ENCODE assay signal across 8 cellular contexts in the genomic region with DNA sequence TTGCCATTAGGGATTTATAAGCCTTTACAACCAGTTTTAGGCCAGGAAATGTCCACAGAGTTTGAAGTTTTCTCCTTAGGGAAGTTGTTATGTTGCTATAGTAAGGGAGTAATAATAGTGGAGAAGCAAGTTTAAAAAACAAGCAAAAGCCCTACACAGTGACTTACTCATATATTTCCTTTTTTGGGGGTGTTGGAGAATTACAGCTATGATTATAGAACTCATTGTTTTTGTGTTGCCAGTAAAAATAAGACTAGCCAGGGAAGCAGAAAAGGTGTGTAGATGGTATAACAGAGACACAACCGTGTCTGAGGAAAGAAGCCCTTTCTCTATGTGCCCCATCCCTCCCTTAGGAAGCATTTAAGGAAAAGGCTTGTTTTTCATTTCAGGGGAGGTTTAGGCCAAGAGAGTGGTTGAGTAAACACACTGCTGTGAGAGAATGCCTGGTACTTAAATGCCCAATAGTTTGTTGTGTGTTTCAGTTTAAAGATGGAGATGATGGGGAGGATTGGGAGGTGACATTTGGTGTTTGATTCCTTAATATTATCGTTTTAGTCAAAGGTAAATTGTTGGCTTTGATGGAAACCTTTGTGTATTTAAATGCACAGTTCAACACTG. TPM values are rescaled to one million over a fixed set of nuclear protein-coding genes. Genes with fewer than 3 reads are reported as not detected.
DNase-seq lines count a peak whose midpoint lies in the region; ATAC-seq, FAIRE-seq and TF ChIP-seq lines count a peak whose summit lies in the region.

No MANE protein-coding gene starts in this region.

- H3K9ac ChIP-seq in skeletal muscle satellite cell (ENCODE audit: low read depth, low read length): peak overlapping the region; percentile 97

- FAIRE-seq in D721Med (lab: Jason Lieb, UNC) (no peak), HTR-8/SVneo (lab: Jason Lieb, UNC) (no peak)

- H3K4me3 ChIP-seq in HAP-1 (peak overlapping the region; percentile 73), skeletal muscle satellite cell (ENCODE audit: low read length) (peak overlapping the region; percentile 92)

- H3K36me3 ChIP-seq in HAP-1 (replicated peaks): 0 out of 2 replicates have a peak, but pooled peaks cover 3% of the 10 kb centered on the region
- no peaks in the 10 kb centered on the region for H3K36me3 ChIP-seq in skeletal muscle satellite cell (ENCODE audit: insufficient read depth, low read length)

- H3K9me3 ChIP-seq in HAP-1: no peaks in the 10 kb centered on the region
- H3K9me3 ChIP-seq in skeletal muscle satellite cell (replicated peaks; ENCODE audit: low read length): no peaks in the 10 kb centered on the region

- H3K4me2 ChIP-seq in skeletal muscle satellite cell (ENCODE audit: low read length): peak overlapping the region; percentile 81

- H3K27me3 ChIP-seq in HAP-1 (ENCODE audit: low read depth) (no peaks in the 10 kb centered on the region), skeletal muscle satellite cell (ENCODE audit: control insufficient read depth, insufficient read depth, low read length) (no peaks in the 10 kb centered on the region)

- no peak for ATAC-seq in SK-N-SH treated with all-trans-retinoic acid at 6 μM for 48 hours

- no peak for TF ChIP-seq CTCF in D721Med (IDR thresholded peaks at IDR 0.05; ENCODE audit: insufficient read depth, missing control alignments)

- no peak for DNase-seq in HAP-1 (ENCODE audit: low spot score in 2 of 2)
- peak; percentile 43 for DNase-seq in fibroblast of peridontal ligament (ENCODE audit: extremely low read depth)
- DNase-seq in NCI-H774 (lab: John Stamatoyannopoulos, UW): no peak
- DNase-seq in D721Med (ENCODE audit: insufficient read length, low spot score): no peak
- DNase-seq in HTR-8/SVneo (ENCODE audit: insufficient read length, low spot score): no peak
- DNase-seq in NCI-H82 (lab: John Stamatoyannopoulos, UW): no peak

- in situ Hi-C loops in HAP-1 (cut with MboI; ENCODE audit: low sequenced_read_pairs): no loop called here

- peaks cover 42% of the 10 kb centered on the region for H3K4me1 ChIP-seq in HAP-1
- peaks cover 48% of the 10 kb centered on the region for H3K4me1 ChIP-seq in skeletal muscle satellite cell (ENCODE audit: control insufficient read depth, insufficient read depth, low read length)

TF ChIP-seq in SK-N-SH treated with all-trans-retinoic acid at 6 μM for 48 hours, 23 proteins besides CTCF, POLR2A, EP300 and RAD21:
- TF ChIP-seq, protein P1, sequence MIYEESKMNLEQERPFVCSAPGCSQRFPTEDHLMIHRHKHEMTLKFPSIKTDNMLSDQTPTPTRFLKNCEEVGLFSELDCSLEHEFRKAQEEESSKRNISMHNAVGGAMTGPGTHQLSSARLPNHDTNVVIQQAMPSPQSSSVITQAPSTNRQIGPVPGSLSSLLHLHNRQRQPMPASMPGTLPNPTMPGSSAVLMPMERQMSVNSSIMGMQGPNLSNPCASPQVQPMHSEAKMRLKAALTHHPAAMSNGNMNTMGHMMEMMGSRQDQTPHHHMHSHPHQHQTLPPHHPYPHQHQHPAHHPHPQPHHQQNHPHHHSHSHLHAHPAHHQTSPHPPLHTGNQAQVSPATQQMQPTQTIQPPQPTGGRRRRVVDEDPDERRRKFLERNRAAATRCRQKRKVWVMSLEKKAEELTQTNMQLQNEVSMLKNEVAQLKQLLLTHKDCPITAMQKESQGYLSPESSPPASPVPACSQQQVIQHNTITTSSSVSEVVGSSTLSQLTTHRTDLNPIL (CRISPR knock-in tag; IDR thresholded peaks at IDR 0.05; ENCODE audit: low read depth): no peak
- TF ChIP-seq ZNF70 (CRISPR knock-in tag; IDR thresholded peaks at IDR 0.05) (peak; percentile 91), ZNF565 (CRISPR knock-in tag; conservative IDR thresholded peaks at IDR 0.05; ENCODE audit: low read depth) (no peak), ZC3H10 (CRISPR knock-in tag; IDR thresholded peaks at IDR 0.05) (no peak)

RNA-seq across cellular contexts. Expression of a gene that starts 2.4 kb away (rescaled TPM):
- 248 and 273 TPM in 2 replicates for total RNA-seq in skeletal muscle satellite cell (2012; rRNA removed)

RNA-seq across cellular contexts. Expression of a gene that starts 30.4 kb away (rescaled TPM):
- 1.0 TPM in 1 of 2 replicates, not detected in the other for total RNA-seq in skeletal muscle satellite cell (2012; rRNA removed)
